20 cellular contexts compared by ENCODE assay signal in the genomic region with DNA sequence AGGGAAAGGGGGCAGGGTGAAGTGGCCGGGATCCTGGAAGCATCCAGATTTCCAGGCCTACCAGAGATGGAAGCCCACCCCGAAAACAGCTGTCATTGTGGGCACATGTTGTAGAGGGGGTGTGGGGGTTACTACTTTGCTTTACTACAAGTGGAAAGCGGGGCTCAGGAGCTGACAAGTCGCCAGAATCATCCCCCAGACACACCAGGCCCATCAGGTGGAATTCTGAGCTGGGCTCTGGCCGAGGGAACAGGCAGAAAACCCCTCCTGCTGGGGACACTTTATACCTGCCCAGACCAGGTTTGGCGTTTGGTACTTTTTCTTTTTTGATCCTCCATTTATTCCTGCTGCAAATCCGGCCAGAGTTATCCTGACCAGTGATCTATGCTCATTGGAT. TPM values are rescaled to one million over a fixed set of nuclear protein-coding genes. Genes with fewer than 3 reads are reported as not detected.
DNase-seq lines count a peak whose midpoint lies in the region; ATAC-seq and FAIRE-seq lines count a peak whose summit lies in the region.
"Had no signal": no experiment of that assay in that cellular context is flagged by ENCODE, and none has a peak within 500 bp of the region (broad histone marks: within the 10 kb centered on the region; RNA-seq: fewer than 3 reads in every experiment).

No MANE protein-coding gene starts in this region.

- peak overlapping the region; percentile 99 for H3K9ac ChIP-seq in duodenal mucosa (ENCODE audit: low read depth in 1 of 2, low read length in 2 of 2)
- peak overlapping the region; percentile 94 to 97 for H3K9ac ChIP-seq in mucosa of rectum (ENCODE audit: low read depth in 1 of 2, low read length in 2 of 2)

- DNase-seq in H7 (peak; percentile 48), small intestine (no peak), GM19240 (ENCODE audit: insufficient read length, low spot score) (no peak)
- no peak for DNase-seq in activated CD4-positive, alpha-beta T cell treated with anti-CD3 and anti-CD28 coated beads, Interleukin-2, amount 50 U/mL, for 1 hour
- DNase-seq in stimulated activated naive CD8-positive, alpha-beta T cell treated with anti-CD3 and anti-CD28 coated beads, Interleukin-15, Interleukin-2, amounts not matched to agents 100 U/mL and 50 U/mL, for 24 hours, result no peak
- DNase-seq: C1 segment of cervical spinal cord, MV-4-11, NCI-H1417, NCI-H1930, NCI-H446, SHP77 treated with DMSO at 0.1 percent for 48 hours had no signal

- FAIRE-seq in small intestine (lab: Jason Lieb, UNC), result no peak
- FAIRE-seq: A549, GM12892, H54 had no signal

- H3K27me3 ChIP-seq in H7 (ENCODE audit: control insufficient read depth, insufficient read depth, low read length), result peaks cover 99% of the 10 kb centered on the region
- peaks cover 16 to 44% of the 10 kb centered on the region in 2 donors for H3K27me3 ChIP-seq in duodenal mucosa (ENCODE audit: control insufficient read depth in 1 of 2, insufficient read depth in 2 of 2, low read length in 2 of 2)
- peaks cover 16 to 21% of the 10 kb centered on the region in 2 donors for H3K27me3 ChIP-seq in mucosa of rectum (ENCODE audit: control insufficient read depth in 2 of 2, insufficient read depth in 2 of 2, low read length in 2 of 2)
- peaks cover 0 to 50% of the 10 kb centered on the region in 2 donors for H3K27me3 ChIP-seq in small intestine (ENCODE audit: control insufficient read depth in 2 of 2, insufficient read depth in 2 of 2, low read length in 2 of 2)

- H3K36me3 ChIP-seq in H7 (replicated peaks; ENCODE audit: control insufficient read depth, insufficient read depth, low read length) (no peaks in the 10 kb centered on the region), duodenal mucosa (ENCODE audit: control insufficient read depth in 1 of 2, insufficient read depth in 2 of 2, low read length in 2 of 2) (peaks cover 0 to 5% of the 10 kb centered on the region in 2 donors), mucosa of rectum (ENCODE audit: control insufficient read depth in 2 of 2, insufficient read depth in 2 of 2, low read length in 2 of 2) (peaks cover 6 to 21% of the 10 kb centered on the region in 2 donors), small intestine (ENCODE audit: control insufficient read depth in 2 of 2, insufficient read depth in 2 of 2, low read length in 2 of 2) (peaks cover 0 to 4% of the 10 kb centered on the region in 2 donors)

- H3K9me3 ChIP-seq in duodenal mucosa (ENCODE audit: control insufficient read depth in 1 of 2, low read length in 2 of 2) (no peaks in the 10 kb centered on the region), mucosa of rectum (ENCODE audit: control insufficient read depth in 2 of 2, low read length in 2 of 2) (no peaks in the 10 kb centered on the region), small intestine (ENCODE audit: control insufficient read depth, low read depth) (no peaks in the 10 kb centered on the region)
- H3K9me3 ChIP-seq: A549 had no signal

- ATAC-seq in HG02678 (IDR thresholded peaks at IDR 0.05; ENCODE audit: unreplicated experiment), result no peak
- ATAC-seq in stimulated activated naive CD8-positive, alpha-beta T cell treated with anti-CD3 and anti-CD28 coated beads, Interleukin-15, Interleukin-2, amounts not matched to agents 100 U/mL and 50 U/mL, for 24 hours, result no peak
- ATAC-seq: A549 had no signal

- H3K4me3 ChIP-seq in H7 (ENCODE audit: insufficient read depth, low read depth, low read length) (no peak overlapping the region), duodenal mucosa (ENCODE audit: low read depth in 1 of 2, low read length in 2 of 2) (peak overlapping the region; percentile 88 to 91), mucosa of rectum (ENCODE audit: low read length in 2 of 2) (peak overlapping the region; percentile 80 to 89), small intestine (ENCODE audit: low read depth in 1 of 2, low read length in 2 of 2) (peak overlapping the region; percentile 78 to 89)
- H3K4me3 ChIP-seq: A549 had no signal

- H3K27ac ChIP-seq in duodenal mucosa (ENCODE audit: low read depth, low read length) (peak overlapping the region; percentile 96), mucosa of rectum (ENCODE audit: low read depth in 2 of 2, low read length in 2 of 2) (peak overlapping the region; percentile 96 to 100), small intestine (ENCODE audit: low read depth in 1 of 2, low read length in 1 of 2) (peak overlapping the region; percentile 90 to 97)
- H3K27ac ChIP-seq: A549 had no signal

- H3K4me1 ChIP-seq in duodenal mucosa (ENCODE audit: control insufficient read depth in 1 of 2, insufficient read depth in 2 of 2, low read length in 2 of 2) (peaks cover 25 to 27% of the 10 kb centered on the region in 2 donors), mucosa of rectum (ENCODE audit: control insufficient read depth in 2 of 2, insufficient read depth in 2 of 2, low read length in 2 of 2) (peaks cover 18 to 44% of the 10 kb centered on the region in 2 donors), small intestine (ENCODE audit: control insufficient read depth in 2 of 2, insufficient read depth in 1 of 2, low read depth in 1 of 2, low read length in 1 of 2) (peaks cover 0 to 3% of the 10 kb centered on the region in 2 donors)

- WGBS in small intestine, 3 donors, result 13 to 28% (median 22%) methylated on average over 7 of the region's 7 CpGs

RNA-seq across cellular contexts. Expression of a gene that starts 3.8 kb away (rescaled TPM):
- 0.04 TPM in 1 of 2 replicates, not detected in the other for total RNA-seq in H7 (2014; rRNA removed; shearing (Covaris generic))
- 10 to 100 TPM; 66.2 to 94.2 (median 92.5) TPM for polyA plus RNA-seq in small intestine
- total RNA-seq: Daoy, OCI-LY7, RPMI7951 had no signal

RNA-seq across cellular contexts. Expression of a gene that starts 23.2 kb away (rescaled TPM):
- total RNA-seq in H7 (2014; rRNA removed; shearing (Covaris generic)), result not detected in 2 replicates
- polyA plus RNA-seq in small intestine, result 10 to 100 TPM; 12.5 to 51.3 (median 16.8) TPM
- total RNA-seq: Daoy, OCI-LY7, RPMI7951 had no signal
- polyA plus RNA-seq: A549 had no signal

RNA-seq across cellular contexts. Expression of a gene that starts 45.5 kb away (rescaled TPM):
- not detected in 2 replicates for total RNA-seq in H7 (2014; rRNA removed; shearing (Covaris generic))
- 10 to 100 TPM; 18.8 to 47.6 (median 43.8) TPM for polyA plus RNA-seq in small intestine
- total RNA-seq: Daoy, OCI-LY7, RPMI7951 had no signal
